Comparison of ENCODE assay signal across 8 cellular contexts in genomic region chr13:46211521-46212351, GRCh38. TPM values are rescaled to one million over a fixed set of nuclear protein-coding genes. Genes with fewer than 3 reads are reported as not detected.
A peak's percentile ranks its signal among the peaks of the same experiment; 100 is the strongest.
DNase-seq lines count a peak whose midpoint lies in the region; ATAC-seq and TF ChIP-seq lines count a peak whose summit lies in the region.

LRRC63 (plus strand) TSS chr13:46211928; CDS start chr13:46213035, 1,107 bp downstream.

- no peak within 1 kb of the TSS for H2BK12ac ChIP-seq in mesenchymal stem cell (ENCODE audit: low read length in 2 of 2)

- no peaks in the 10 kb centered on the region for H3K36me3 Mint-ChIP-seq in activated CD8-positive, alpha-beta T cell treated with anti-CD3 and anti-CD28 coated beads for 36 hours (ENCODE audit: low read depth)

- peak within 1 kb of the TSS; percentile 50 for H3K4me3 ChIP-seq in AG04450 (ENCODE audit: low read depth, low read length)
- H3K4me3 ChIP-seq in effector memory CD4-positive, alpha-beta T cell (ENCODE audit: insufficient read depth, low read depth, low read length, poor library complexity, severe bottlenecking): peak within 1 kb of the TSS; percentile 60
- H3K4me3 ChIP-seq in mesenchymal stem cell (ENCODE audit: insufficient read depth in 1 of 2, low read depth in 1 of 2, low read length in 2 of 2): peak within 1 kb of the TSS; percentile 63 to 92

- peak within 1 kb of the TSS; percentile 91 for H3K27ac Mint-ChIP-seq in activated CD8-positive, alpha-beta T cell treated with anti-CD3 and anti-CD28 coated beads for 36 hours

- no peak within 1 kb of the TSS for H3K14ac ChIP-seq in mesenchymal stem cell (ENCODE audit: low read length in 2 of 2)

- no peaks in the 10 kb centered on the region for H3K27me3 Mint-ChIP-seq in activated CD8-positive, alpha-beta T cell treated with anti-CD3 and anti-CD28 coated beads for 36 hours

- no peaks in the 10 kb centered on the region for H3K36me3 ChIP-seq in effector memory CD4-positive, alpha-beta T cell (ENCODE audit: control insufficient read depth, insufficient read depth, low read length)
- H3K36me3 ChIP-seq in mesenchymal stem cell (ENCODE audit: control insufficient read depth in 1 of 2, insufficient read depth in 2 of 2, low read depth in 1 of 2, low read length in 2 of 2): no peaks in the 10 kb centered on the region

- H2BK5ac ChIP-seq in mesenchymal stem cell (ENCODE audit: low read depth, low read length, poor library complexity, severe bottlenecking): no peak within 1 kb of the TSS

- H2AK5ac ChIP-seq in mesenchymal stem cell (ENCODE audit: low read length, severe bottlenecking): peak within 1 kb of the TSS; percentile 2

- H3K4me1 ChIP-seq in effector memory CD4-positive, alpha-beta T cell (ENCODE audit: control insufficient read depth, insufficient read depth, low read length, poor library complexity, severe bottlenecking): no peaks in the 10 kb centered on the region
- H3K4me1 ChIP-seq in mesenchymal stem cell (ENCODE audit: control insufficient read depth, insufficient read depth, low read depth, low read length): peaks cover 3% of the 10 kb centered on the region

- H3K4ac ChIP-seq in mesenchymal stem cell (ENCODE audit: low read depth in 1 of 2, low read length in 2 of 2): no peak within 1 kb of the TSS

- POLR2A ChIA-PET in AG04450 (lab: Yijun Ruan, JAX): no interaction called here
- POLR2A ChIA-PET in activated CD8-positive, alpha-beta T cell treated with anti-CD3 and anti-CD28 coated beads for 36 hours (lab: Charles Lee): interaction anchor here (1.1 to 1.6 kb wide), 4 partner anchors 9 to 50 kb away, joined by 3 to 5 read pairs (median 4); no protein-coding TSS in a partner anchor

- 9% methylated on average over 47 of the region's 53 CpGs for WGBS in mesenchymal stem cell

- peak within 1 kb of the TSS; percentile 39 for H2AFZ ChIP-seq in mesenchymal stem cell (ENCODE audit: low read depth, low read length)

- H2BK15ac ChIP-seq in mesenchymal stem cell (ENCODE audit: low read depth, poor library complexity, severe bottlenecking): peak within 1 kb of the TSS; percentile 0

- peak within 1 kb of the TSS; percentile 79 for H3K4me3 Mint-ChIP-seq in activated CD8-positive, alpha-beta T cell treated with anti-CD3 and anti-CD28 coated beads for 36 hours

- peak within 1 kb of the TSS in 1 of 2 experiments; percentile 78 for H3K18ac ChIP-seq in mesenchymal stem cell (ENCODE audit: low read depth in 1 of 2, low read length in 2 of 2)

- no peak within 1 kb of the TSS for H2BK120ac ChIP-seq in mesenchymal stem cell (ENCODE audit: low read depth, low read length)

- H4K91ac ChIP-seq in mesenchymal stem cell (ENCODE audit: low read length): no peak within 1 kb of the TSS

- H3K9me3 Mint-ChIP-seq in activated CD8-positive, alpha-beta T cell treated with anti-CD3 and anti-CD28 coated beads for 36 hours: no peaks in the 10 kb centered on the region

- no peak for DNase-seq in AG04450 (ENCODE audit: low read depth, low spot score)
- DNase-seq in NCI-H524 (lab: John Stamatoyannopoulos, UW): peak; percentile 64 to 76
- peak; percentile 89 for DNase-seq in activated CD8-positive, alpha-beta T cell treated with anti-CD3 and anti-CD28 coated beads for 36 hours
- peak; percentile 64 to 79 (median 71) for DNase-seq in effector memory CD4-positive, alpha-beta T cell
- DNase-seq in mesenchymal stem cell: peak; percentile 63
- peak; percentile 77 for DNase-seq in stimulated activated CD8-positive, alpha-beta memory T cell treated with anti-CD3 and anti-CD28 coated beads, Interleukin-12 subunit alpha, Interleukin-12 subunit beta, amount 100 ng/mL, for 4 hours (ENCODE audit: low read depth)

- H3K9ac ChIP-seq in mesenchymal stem cell (ENCODE audit: low read length): peak within 1 kb of the TSS; percentile 81

- H3K9me3 ChIP-seq in AG04450 (ENCODE audit: control insufficient read depth, insufficient read depth, low read length) (no peaks in the 10 kb centered on the region), mesenchymal stem cell (ENCODE audit: control insufficient read depth, low read length) (no peaks in the 10 kb centered on the region)
- H3K9me3 ChIP-seq in effector memory CD4-positive, alpha-beta T cell (ENCODE audit: control insufficient read depth, low read length): no peaks in the 10 kb centered on the region

- intact Hi-C loops in activated CD8-positive, alpha-beta T cell treated with anti-CD3 and anti-CD28 coated beads for 36 hours (cut with micrococcal nuclease): loop anchor here (5.0 kb wide), 1 partner anchor 34 kb away; no protein-coding TSS in a partner anchor

- TF ChIP-seq CTCF in AG04450 (IDR thresholded peaks at IDR 0.05; ENCODE audit: low read depth, low read length): no peak
- TF ChIP-seq CTCF in activated CD8-positive, alpha-beta T cell treated with anti-CD3 and anti-CD28 coated beads for 36 hours (IDR thresholded peaks at IDR 0.05): no peak

- TF ChIP-seq POLR2A in GM18526 (IDR thresholded peaks at IDR 0.05; ENCODE audit: extremely low read depth, insufficient read length): peak; percentile 42

- CTCF ChIA-PET in AG04450 (lab: Charles Lee): no interaction called here
- CTCF ChIA-PET in activated CD8-positive, alpha-beta T cell treated with anti-CD3 and anti-CD28 coated beads for 36 hours (lab: Charles Lee): interaction anchor here (0.7 to 2.7 kb wide), 7 partner anchors 12 to 339 kb away, joined by 3 to 9 read pairs (median 4); no protein-coding TSS in a partner anchor

- peak; percentile 99 for ATAC-seq in HG03045 (IDR thresholded peaks at IDR 0.05; ENCODE audit: unreplicated experiment)
- ATAC-seq in activated CD8-positive, alpha-beta T cell treated with anti-CD3 and anti-CD28 coated beads for 36 hours: peak; percentile 98

- peak within 1 kb of the TSS; percentile 54 for H3K4me2 ChIP-seq in mesenchymal stem cell (ENCODE audit: low read length, poor library complexity, severe bottlenecking)

- H3K79me1 ChIP-seq in mesenchymal stem cell (replicated peaks; ENCODE audit: low read length, poor library complexity, severe bottlenecking): no peaks in the 10 kb centered on the region

- peak within 1 kb of the TSS; percentile 93 for H4K8ac ChIP-seq in mesenchymal stem cell (ENCODE audit: low read length)

- peaks cover 20% of the 10 kb centered on the region for H3K27me3 ChIP-seq in AG04450 (ENCODE audit: control insufficient read depth, insufficient read depth, low read length)
- H3K27me3 ChIP-seq in effector memory CD4-positive, alpha-beta T cell (replicated peaks; ENCODE audit: control insufficient read depth, insufficient read depth, low read length, poor library complexity, severe bottlenecking): no peaks in the 10 kb centered on the region
- no peaks in the 10 kb centered on the region for H3K27me3 ChIP-seq in mesenchymal stem cell (ENCODE audit: control insufficient read depth in 1 of 2, insufficient read depth in 1 of 2, low read length in 2 of 2)

- H3K4me1 Mint-ChIP-seq in activated CD8-positive, alpha-beta T cell treated with anti-CD3 and anti-CD28 coated beads for 36 hours (ENCODE audit: low read depth): peaks cover 24% of the 10 kb centered on the region

- H3K23ac ChIP-seq in mesenchymal stem cell (ENCODE audit: low read length in 2 of 2): no peak within 1 kb of the TSS

- H3K27ac ChIP-seq in AG04450 (ENCODE audit: low read depth, low read length) (peak within 1 kb of the TSS; percentile 11), mesenchymal stem cell (ENCODE audit: low read length, poor library complexity, severe bottlenecking) (no peak within 1 kb of the TSS)
- H3K27ac ChIP-seq in effector memory CD4-positive, alpha-beta T cell (ENCODE audit: insufficient read depth, low read length, poor library complexity, severe bottlenecking): peak within 1 kb of the TSS; percentile 82

RNA-seq across cellular contexts. Expression of gene LRRC63, which starts in this region (rescaled TPM):
- not detected in 2 replicates for polyA plus RNA-seq in AG04450 (2011; rRNA removed)
- not detected in 2 replicates for polyA minus RNA-seq in AG04450 (2011; rRNA and poly(A)+ RNA removed)
- total RNA-seq in activated CD8-positive, alpha-beta T cell treated with anti-CD3 and anti-CD28 coated beads for 36 hours: under 1 TPM; 0.47 to 0.59 TPM
- polyA plus RNA-seq in mesenchymal stem cell (2013, experiment 1 of 2): 0.07 TPM
- polyA plus RNA-seq in mesenchymal stem cell (2013, experiment 2 of 2): 0.07 TPM

Comparison
In these comparisons a context has a peak if more than half of its experiments do, and no peak if none do; other contexts are left out.
1. Peak in DNase-seq and ATAC-seq in activated CD8-positive, alpha-beta T cell treated with anti-CD3 and anti-CD28 coated beads for 36 hours; RNA of the gene not detected or under 1 TPM.